In the genomic region with DNA sequence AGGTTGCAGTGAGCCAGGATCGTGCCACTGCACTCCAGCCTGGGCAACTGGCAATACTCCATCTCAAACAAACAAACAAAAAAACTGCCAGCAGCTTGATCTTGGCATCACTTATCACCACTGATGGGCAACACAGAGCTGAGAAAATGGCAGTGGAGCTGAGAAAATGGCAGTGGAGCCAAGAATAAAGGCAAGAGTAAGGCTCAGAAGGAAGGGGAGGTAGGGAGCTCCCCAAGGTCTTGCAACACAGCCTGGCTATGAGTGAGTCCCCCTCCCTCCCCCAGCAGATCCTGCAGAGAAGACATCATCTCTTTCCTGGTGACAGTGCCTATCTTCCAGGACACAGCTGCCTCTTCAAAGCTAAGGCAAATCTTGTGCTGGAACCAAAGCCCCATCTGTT, we compare ENCODE assay signal across 2 cellular contexts.
TF ChIP-seq lines count a peak whose summit lies in the region.

No MANE protein-coding gene starts in this region.

TF ChIP-seq in HepG2, 621 proteins besides CTCF, POLR2A, EP300 and RAD21 (continues in another document):
- TF ChIP-seq KDM1A (CRISPR knock-in tag; IDR thresholded peaks at IDR 0.05): no peak
- no peak for TF ChIP-seq MXD4 (CRISPR knock-in tag; IDR thresholded peaks at IDR 0.05)
- no peak for TF ChIP-seq EZH2 (conservative IDR thresholded peaks at IDR 0.05; ENCODE audit: low read depth, low read length)
- TF ChIP-seq RNF2 (conservative IDR thresholded peaks at IDR 0.05; ENCODE audit: low read depth): no peak
- no peak for TF ChIP-seq CHD2 (IDR thresholded peaks at IDR 0.05; ENCODE audit: low read depth, low read length)
- TF ChIP-seq, protein P1, sequence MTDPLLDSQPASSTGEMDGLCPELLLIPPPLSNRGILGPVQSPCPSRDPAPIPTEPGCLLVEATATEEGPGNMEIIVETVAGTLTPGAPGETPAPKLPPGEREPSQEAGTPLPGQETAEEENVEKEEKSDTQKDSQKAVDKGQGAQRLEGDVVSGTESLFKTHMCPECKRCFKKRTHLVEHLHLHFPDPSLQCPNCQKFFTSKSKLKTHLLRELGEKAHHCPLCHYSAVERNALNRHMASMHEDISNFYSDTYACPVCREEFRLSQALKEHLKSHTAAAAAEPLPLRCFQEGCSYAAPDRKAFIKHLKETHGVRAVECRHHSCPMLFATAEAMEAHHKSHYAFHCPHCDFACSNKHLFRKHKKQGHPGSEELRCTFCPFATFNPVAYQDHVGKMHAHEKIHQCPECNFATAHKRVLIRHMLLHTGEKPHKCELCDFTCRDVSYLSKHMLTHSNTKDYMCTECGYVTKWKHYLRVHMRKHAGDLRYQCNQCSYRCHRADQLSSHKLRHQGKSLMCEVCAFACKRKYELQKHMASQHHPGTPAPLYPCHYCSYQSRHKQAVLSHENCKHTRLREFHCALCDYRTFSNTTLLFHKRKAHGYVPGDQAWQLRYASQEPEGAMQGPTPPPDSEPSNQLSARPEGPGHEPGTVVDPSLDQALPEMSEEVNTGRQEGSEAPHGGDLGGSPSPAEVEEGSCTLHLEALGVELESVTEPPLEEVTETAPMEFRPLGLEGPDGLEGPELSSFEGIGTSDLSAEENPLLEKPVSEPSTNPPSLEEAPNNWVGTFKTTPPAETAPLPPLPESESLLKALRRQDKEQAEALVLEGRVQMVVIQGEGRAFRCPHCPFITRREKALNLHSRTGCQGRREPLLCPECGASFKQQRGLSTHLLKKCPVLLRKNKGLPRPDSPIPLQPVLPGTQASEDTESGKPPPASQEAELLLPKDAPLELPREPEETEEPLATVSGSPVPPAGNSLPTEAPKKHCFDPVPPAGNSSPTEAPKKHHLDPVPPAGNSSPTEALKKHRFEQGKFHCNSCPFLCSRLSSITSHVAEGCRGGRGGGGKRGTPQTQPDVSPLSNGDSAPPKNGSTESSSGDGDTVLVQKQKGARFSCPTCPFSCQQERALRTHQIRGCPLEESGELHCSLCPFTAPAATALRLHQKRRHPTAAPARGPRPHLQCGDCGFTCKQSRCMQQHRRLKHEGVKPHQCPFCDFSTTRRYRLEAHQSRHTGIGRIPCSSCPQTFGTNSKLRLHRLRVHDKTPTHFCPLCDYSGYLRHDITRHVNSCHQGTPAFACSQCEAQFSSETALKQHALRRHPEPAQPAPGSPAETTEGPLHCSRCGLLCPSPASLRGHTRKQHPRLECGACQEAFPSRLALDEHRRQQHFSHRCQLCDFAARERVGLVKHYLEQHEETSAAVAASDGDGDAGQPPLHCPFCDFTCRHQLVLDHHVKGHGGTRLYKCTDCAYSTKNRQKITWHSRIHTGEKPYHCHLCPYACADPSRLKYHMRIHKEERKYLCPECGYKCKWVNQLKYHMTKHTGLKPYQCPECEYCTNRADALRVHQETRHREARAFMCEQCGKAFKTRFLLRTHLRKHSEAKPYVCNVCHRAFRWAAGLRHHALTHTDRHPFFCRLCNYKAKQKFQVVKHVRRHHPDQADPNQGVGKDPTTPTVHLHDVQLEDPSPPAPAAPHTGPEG (CRISPR knock-in tag; IDR thresholded peaks at IDR 0.05): no peak
- TF ChIP-seq, protein P2, sequence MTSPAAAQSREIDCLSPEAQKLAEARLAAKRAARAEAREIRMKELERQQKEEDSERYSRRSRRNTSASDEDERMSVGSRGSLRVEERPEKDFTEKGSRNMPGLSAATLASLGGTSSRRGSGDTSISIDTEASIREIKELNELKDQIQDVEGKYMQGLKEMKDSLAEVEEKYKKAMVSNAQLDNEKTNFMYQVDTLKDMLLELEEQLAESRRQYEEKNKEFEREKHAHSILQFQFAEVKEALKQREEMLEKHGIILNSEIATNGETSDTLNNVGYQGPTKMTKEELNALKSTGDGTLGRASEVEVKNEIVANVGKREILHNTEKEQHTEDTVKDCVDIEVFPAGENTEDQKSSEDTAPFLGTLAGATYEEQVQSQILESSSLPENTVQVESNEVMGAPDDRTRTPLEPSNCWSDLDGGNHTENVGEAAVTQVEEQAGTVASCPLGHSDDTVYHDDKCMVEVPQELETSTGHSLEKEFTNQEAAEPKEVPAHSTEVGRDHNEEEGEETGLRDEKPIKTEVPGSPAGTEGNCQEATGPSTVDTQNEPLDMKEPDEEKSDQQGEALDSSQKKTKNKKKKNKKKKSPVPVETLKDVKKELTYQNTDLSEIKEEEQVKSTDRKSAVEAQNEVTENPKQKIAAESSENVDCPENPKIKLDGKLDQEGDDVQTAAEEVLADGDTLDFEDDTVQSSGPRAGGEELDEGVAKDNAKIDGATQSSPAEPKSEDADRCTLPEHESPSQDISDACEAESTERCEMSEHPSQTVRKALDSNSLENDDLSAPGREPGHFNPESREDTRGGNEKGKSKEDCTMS (CRISPR knock-in tag; conservative IDR thresholded peaks at IDR 0.05): no peak
- no peak for TF ChIP-seq KLF9 (CRISPR knock-in tag; IDR thresholded peaks at IDR 0.05; ENCODE audit: low read depth)
- no peak for TF ChIP-seq ZNF343 (CRISPR knock-in tag; IDR thresholded peaks at IDR 0.05)
- TF ChIP-seq FOXJ3 (CRISPR knock-in tag; IDR thresholded peaks at IDR 0.05; ENCODE audit: borderline replicate concordance): no peak
- TF ChIP-seq, protein P3, sequence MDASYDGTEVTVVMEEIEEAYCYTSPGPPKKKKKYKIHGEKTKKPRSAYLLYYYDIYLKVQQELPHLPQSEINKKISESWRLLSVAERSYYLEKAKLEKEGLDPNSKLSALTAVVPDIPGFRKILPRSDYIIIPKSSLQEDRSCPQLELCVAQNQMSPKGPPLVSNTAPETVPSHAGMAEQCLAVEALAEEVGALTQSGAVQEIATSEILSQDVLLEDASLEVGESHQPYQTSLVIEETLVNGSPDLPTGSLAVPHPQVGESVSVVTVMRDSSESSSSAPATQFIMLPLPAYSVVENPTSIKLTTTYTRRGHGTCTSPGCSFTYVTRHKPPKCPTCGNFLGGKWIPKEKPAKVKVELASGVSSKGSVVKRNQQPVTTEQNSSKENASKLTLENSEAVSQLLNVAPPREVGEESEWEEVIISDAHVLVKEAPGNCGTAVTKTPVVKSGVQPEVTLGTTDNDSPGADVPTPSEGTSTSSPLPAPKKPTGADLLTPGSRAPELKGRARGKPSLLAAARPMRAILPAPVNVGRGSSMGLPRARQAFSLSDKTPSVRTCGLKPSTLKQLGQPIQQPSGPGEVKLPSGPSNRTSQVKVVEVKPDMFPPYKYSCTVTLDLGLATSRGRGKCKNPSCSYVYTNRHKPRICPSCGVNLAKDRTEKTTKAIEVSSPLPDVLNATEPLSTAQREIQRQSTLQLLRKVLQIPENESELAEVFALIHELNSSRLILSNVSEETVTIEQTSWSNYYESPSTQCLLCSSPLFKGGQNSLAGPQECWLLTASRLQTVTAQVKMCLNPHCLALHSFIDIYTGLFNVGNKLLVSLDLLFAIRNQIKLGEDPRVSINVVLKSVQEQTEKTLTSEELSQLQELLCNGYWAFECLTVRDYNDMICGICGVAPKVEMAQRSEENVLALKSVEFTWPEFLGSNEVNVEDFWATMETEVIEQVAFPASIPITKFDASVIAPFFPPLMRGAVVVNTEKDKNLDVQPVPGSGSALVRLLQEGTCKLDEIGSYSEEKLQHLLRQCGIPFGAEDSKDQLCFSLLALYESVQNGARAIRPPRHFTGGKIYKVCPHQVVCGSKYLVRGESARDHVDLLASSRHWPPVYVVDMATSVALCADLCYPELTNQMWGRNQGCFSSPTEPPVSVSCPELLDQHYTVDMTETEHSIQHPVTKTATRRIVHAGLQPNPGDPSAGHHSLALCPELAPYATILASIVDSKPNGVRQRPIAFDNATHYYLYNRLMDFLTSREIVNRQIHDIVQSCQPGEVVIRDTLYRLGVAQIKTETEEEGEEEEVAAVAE (CRISPR knock-in tag; IDR thresholded peaks at IDR 0.05; ENCODE audit: borderline replicate concordance): no peak
- TF ChIP-seq HNRNPUL1 (IDR thresholded peaks at IDR 0.05; ENCODE audit: low read depth, low read length): no peak
- TF ChIP-seq ZNF747 (CRISPR knock-in tag; IDR thresholded peaks at IDR 0.05; ENCODE audit: borderline replicate concordance): no peak

TF ChIP-seq in H1, 55 proteins besides CTCF, POLR2A, EP300 and RAD21:
- no peak for TF ChIP-seq MAX (IDR thresholded peaks at IDR 0.05)
- TF ChIP-seq TAF1 (IDR thresholded peaks at IDR 0.05; ENCODE audit: low read depth, low read length): no peak
- TF ChIP-seq NANOG (IDR thresholded peaks at IDR 0.05; ENCODE audit: insufficient read depth, low read depth, low read length, poor library complexity, severe bottlenecking): no peak
- TF ChIP-seq KDM1A (IDR thresholded peaks at IDR 0.05; ENCODE audit: borderline replicate concordance, low read length): no peak
- no peak for TF ChIP-seq TAF7 (optimal IDR thresholded peaks at IDR 0.05; ENCODE audit: borderline replicate concordance, low read depth, low read length)
- no peak for TF ChIP-seq CBX8 (IDR thresholded peaks at IDR 0.05; ENCODE audit: borderline replicate concordance, low read depth, low read length)
- TF ChIP-seq SAP30 (IDR thresholded peaks at IDR 0.05; ENCODE audit: insufficient read depth, insufficient replicate concordance, low read length): no peak
- no peak for TF ChIP-seq BRCA1 (IDR thresholded peaks at IDR 0.05; ENCODE audit: low read depth, low read length)
